ENCODE assay signal across 13 cellular contexts in genomic region chr5:101590384-101590783, GRCh38.
DNase-seq lines count a peak whose midpoint lies in the region; ATAC-seq and TF ChIP-seq lines count a peak whose summit lies in the region.
"Had no signal": no experiment of that assay in that cellular context is flagged by ENCODE, and none has a peak within 500 bp of the region (broad histone marks: within the 10 kb centered on the region; RNA-seq: fewer than 3 reads in every experiment).

No MANE protein-coding gene starts in this region.

- H3K36me3 Mint-ChIP-seq in GM23338 (ENCODE audit: low read depth), result peaks cover 6% of the 10 kb centered on the region; the same call in 1 of the 3 replicates
- H3K36me3 Mint-ChIP-seq in activated CD8-positive, alpha-beta memory T cell treated with anti-CD3 and anti-CD28 coated beads, Interleukin-2, amount 10 ng/mL, durations not matched to agents 7 days and 5 days, result no peaks in the 10 kb centered on the region
- H3K36me3 Mint-ChIP-seq: brain had no signal

- no peaks in the 10 kb centered on the region for H3K4me1 Mint-ChIP-seq in GM23338
- H3K4me1 Mint-ChIP-seq in activated CD8-positive, alpha-beta memory T cell treated with anti-CD3 and anti-CD28 coated beads, Interleukin-2, amount 10 ng/mL, durations not matched to agents 7 days and 5 days, result no peaks in the 10 kb centered on the region
- H3K4me1 Mint-ChIP-seq: brain had no signal

- peaks cover 5% of the 10 kb centered on the region; the same call in 1 of the 2 replicates for H3K9me2 ChIP-seq in GM23338 (ENCODE audit: insufficient read depth)
- no peaks in the 10 kb centered on the region for H3K9me2 ChIP-seq in PC-3 (replicated peaks; ENCODE audit: low read length)

- no peak overlapping the region for H2BK5ac ChIP-seq in neuronal stem cell (ENCODE audit: low read length)

- no peaks in the 10 kb centered on the region for H4K20me1 ChIP-seq in GM23338 (replicated peaks; ENCODE audit: insufficient read depth)
- H4K20me1 ChIP-seq in PC-3 (ENCODE audit: low read length), result no peaks in the 10 kb centered on the region

- CTCF ChIA-PET in PC-3 (lab: Charles Lee), result no interaction called here
- CTCF ChIA-PET in activated CD8-positive, alpha-beta memory T cell treated with anti-CD3 and anti-CD28 coated beads, Interleukin-2, amount 10 ng/mL, durations not matched to agents 7 days and 5 days (lab: Charles Lee), result no interaction called here

- WGBS in neuronal stem cell (ENCODE audit: extremely low coverage in 2 of 2, insufficient read length in 2 of 2, insufficient replicate concordance in 1 of 2), 2 donors, result no CpG with 5 or more reads among the region's 1 CpG
- WGBS in heart right ventricle, 2 donors, result 22 to 33% methylated on average over 1 of the region's 1 CpG

- POLR2A ChIA-PET in PC-3 (lab: Charles Lee; ENCODE audit: unreplicated experiment), result no interaction called here

- H3K27me3 Mint-ChIP-seq in GM23338 (ENCODE audit: insufficient read depth, low read depth, poor library complexity), result peaks cover 6% of the 10 kb centered on the region
- no peaks in the 10 kb centered on the region for H3K27me3 Mint-ChIP-seq in activated CD8-positive, alpha-beta memory T cell treated with anti-CD3 and anti-CD28 coated beads, Interleukin-2, amount 10 ng/mL, durations not matched to agents 7 days and 5 days
- H3K27me3 Mint-ChIP-seq: activated CD8-positive, alpha-beta T cell treated with anti-CD3 and anti-CD28 coated beads for 36 hours; brain had no signal

- no peak overlapping the region for H3K4me3 Mint-ChIP-seq in GM23338
- no peak overlapping the region for H3K4me3 Mint-ChIP-seq in activated CD8-positive, alpha-beta memory T cell treated with anti-CD3 and anti-CD28 coated beads, Interleukin-2, amount 10 ng/mL, durations not matched to agents 7 days and 5 days
- H3K4me3 Mint-ChIP-seq: activated CD8-positive, alpha-beta T cell treated with anti-CD3 and anti-CD28 coated beads for 36 hours; brain had no signal

- no peak overlapping the region for H3K4ac ChIP-seq in neuronal stem cell (ENCODE audit: low read length)

- H3K9ac ChIP-seq in PC-3 (ENCODE audit: low read length), result no peak overlapping the region
- no peak overlapping the region for H3K9ac ChIP-seq in neuronal stem cell (ENCODE audit: low read depth, low read length, poor library complexity)

- DNase-seq in COR-L47 (lab: John Stamatoyannopoulos, UW), result peak; percentile 36
- peak; percentile 50 for DNase-seq in GM23338 (ENCODE audit: low spot score)
- DNase-seq in PC-3, result peak; percentile 18
- DNase-seq in iPS-NIHi11 (ENCODE audit: low spot score), result peak; percentile 45
- no peak for DNase-seq in pons (ENCODE audit: low spot score)
- DNase-seq in neuronal stem cell (ENCODE audit: low spot score), result no peak
- DNase-seq in heart right ventricle, result no peak
- no peak for DNase-seq in activated CD8-positive, alpha-beta memory T cell treated with anti-CD3 and anti-CD28 coated beads, Interleukin-2, amount 10 ng/mL, durations not matched to agents 7 days and 5 days
- DNase-seq: activated CD8-positive, alpha-beta T cell treated with anti-CD3 and anti-CD28 coated beads for 36 hours; GOT3; hypothalamus; ovary had no signal

- H3K4me1 ChIP-seq in GM23338 (ENCODE audit: insufficient read depth) (no peaks in the 10 kb centered on the region), PC-3 (ENCODE audit: insufficient read depth, low read length) (no peaks in the 10 kb centered on the region), neuronal stem cell (ENCODE audit: control insufficient read depth in 2 of 2, insufficient read depth in 1 of 2, low read depth in 1 of 2, low read length in 2 of 2) (no peaks in the 10 kb centered on the region), heart right ventricle (no peaks in the 10 kb centered on the region)

- no peak overlapping the region for H4K8ac ChIP-seq in neuronal stem cell (ENCODE audit: low read depth, low read length)

- H3K79me1 ChIP-seq in neuronal stem cell (ENCODE audit: low read depth, low read length), result no peaks in the 10 kb centered on the region

- no peak overlapping the region for H3K14ac ChIP-seq in neuronal stem cell (ENCODE audit: low read length)

- H3K9me3 Mint-ChIP-seq in GM23338, result no peaks in the 10 kb centered on the region; the same call in 2 of the 3 replicates
- no peaks in the 10 kb centered on the region for H3K9me3 Mint-ChIP-seq in activated CD8-positive, alpha-beta memory T cell treated with anti-CD3 and anti-CD28 coated beads, Interleukin-2, amount 10 ng/mL, durations not matched to agents 7 days and 5 days (ENCODE audit: low read depth)

- BruUV-seq in PC-3 (replicated peaks; lab: Mats Ljungman, UMichigan), result no TSS peak

- no peak overlapping the region for H3K4me2 ChIP-seq in GM23338
- no peak overlapping the region for H3K4me2 ChIP-seq in PC-3 (ENCODE audit: low read length)
- H3K4me2 ChIP-seq in neuronal stem cell (ENCODE audit: insufficient read depth, low read length, poor library complexity, severe bottlenecking), result no peak overlapping the region

- H3K23ac ChIP-seq in neuronal stem cell (ENCODE audit: low read depth, low read length, poor library complexity), result no peak overlapping the region

- no peak overlapping the region for H3K27ac ChIP-seq in GM23338 (ENCODE audit: low read depth)
- H3K27ac ChIP-seq in PC-3 (ENCODE audit: low read length), result no peak overlapping the region
- H3K27ac ChIP-seq in neuronal stem cell (replicated peaks; ENCODE audit: low read length), result no peak overlapping the region
- no peak overlapping the region for H3K27ac ChIP-seq in heart right ventricle
- H3K27ac ChIP-seq: ovary had no signal

- TF ChIP-seq CTCF in GM23338 (conservative IDR thresholded peaks at IDR 0.05; ENCODE audit: low read depth in 2 of 2), result peak; percentile 73 to 83
- TF ChIP-seq CTCF in PC-3 (conservative IDR thresholded peaks at IDR 0.05; ENCODE audit: low read depth, low read length), result peak; percentile 61
- peak in 1 of 9 donors; percentile 13 for TF ChIP-seq CTCF in heart right ventricle (IDR thresholded peaks at IDR 0.05)

- no peaks in the 10 kb centered on the region; the same call in 1 of the 2 replicates for H3K36me3 ChIP-seq in GM23338 (ENCODE audit: insufficient read depth)
- H3K36me3 ChIP-seq in PC-3 (ENCODE audit: low read depth, low read length), result no peaks in the 10 kb centered on the region
- no peaks in the 10 kb centered on the region for H3K36me3 ChIP-seq in neuronal stem cell (replicated peaks in 1 of 2; ENCODE audit: control insufficient read depth in 2 of 2, insufficient read depth in 2 of 2, low read length in 2 of 2)
- no peaks in the 10 kb centered on the region for H3K36me3 ChIP-seq in heart right ventricle
- H3K36me3 ChIP-seq: ovary had no signal

- no peak overlapping the region for H2AK5ac ChIP-seq in neuronal stem cell (ENCODE audit: low read depth, low read length)

- no peaks in the 10 kb centered on the region for H3K27me3 ChIP-seq in GM23338 (ENCODE audit: insufficient read depth)
- no peaks in the 10 kb centered on the region for H3K27me3 ChIP-seq in PC-3 (ENCODE audit: low read length)
- H3K27me3 ChIP-seq in neuronal stem cell (ENCODE audit: control insufficient read depth in 3 of 3, insufficient read depth in 3 of 3, low read depth in 1 of 3, low read length in 3 of 3), result no peaks in the 10 kb centered on the region
- no peaks in the 10 kb centered on the region for H3K27me3 ChIP-seq in heart right ventricle
- H3K27me3 ChIP-seq: ovary had no signal

- H3K4me3 ChIP-seq in GM23338, result no peak overlapping the region
- H3K4me3 ChIP-seq in PC-3 (ENCODE audit: low read length), result no peak overlapping the region
- H3K4me3 ChIP-seq in neuronal stem cell (ENCODE audit: low read length in 2 of 2), result no peak overlapping the region
- H3K4me3 ChIP-seq in heart right ventricle, result no peak overlapping the region
- H3K4me3 ChIP-seq: ovary had no signal

- H2BK15ac ChIP-seq in neuronal stem cell (ENCODE audit: low read length), result no peak overlapping the region

- H3F3A ChIP-seq in GM23338 (replicated peaks; ENCODE audit: low read depth) (no peaks in the 10 kb centered on the region), PC-3 (ENCODE audit: low read length, unreplicated experiment) (no peaks in the 10 kb centered on the region)

- no peak overlapping the region for H2BK120ac ChIP-seq in neuronal stem cell (ENCODE audit: low read depth, low read length)

- H2BK12ac ChIP-seq in neuronal stem cell (ENCODE audit: low read length), result no peak overlapping the region

- no peak overlapping the region for H3K18ac ChIP-seq in neuronal stem cell (ENCODE audit: low read length)

- ATAC-seq in GM23338 (peak; percentile 54; the same call in 2 of the 3 replicates), PC-3 (no peak), heart right ventricle (no peak)
- no peak for ATAC-seq in activated CD8-positive, alpha-beta memory T cell treated with anti-CD3 and anti-CD28 coated beads, Interleukin-2, amount 10 ng/mL, durations not matched to agents 7 days and 5 days
- ATAC-seq: activated CD8-positive, alpha-beta T cell treated with anti-CD3 and anti-CD28 coated beads for 36 hours had no signal

- intact Hi-C loops in PC-3 (cut with micrococcal nuclease), result loop anchor here (1.0 kb wide), 1 partner anchor 227 kb away; no protein-coding TSS in a partner anchor
- intact Hi-C loops in heart right ventricle (cut with DNase I), result no loop called here

- H3K9me3 ChIP-seq in PC-3 (ENCODE audit: low read length) (no peaks in the 10 kb centered on the region; the same call in 1 of the 2 replicates), neuronal stem cell (replicated peaks in 1 of 2; ENCODE audit: control insufficient read depth in 2 of 2, insufficient read depth in 1 of 2, low read depth in 1 of 2, low read length in 2 of 2) (no peaks in the 10 kb centered on the region), heart right ventricle (peaks cover 0 to 14% (median 2%) of the 10 kb centered on the region in 11 donors)
- H3K9me3 ChIP-seq: ovary had no signal

- H3K79me2 ChIP-seq in GM23338 (replicated peaks; ENCODE audit: insufficient read depth), result no peaks in the 10 kb centered on the region
- H3K79me2 ChIP-seq in PC-3 (ENCODE audit: low read length), result no peaks in the 10 kb centered on the region

- H4K91ac ChIP-seq in neuronal stem cell (ENCODE audit: low read depth, low read length, poor library complexity), result no peak overlapping the region

- no peak overlapping the region for H2AFZ ChIP-seq in GM23338
- H2AFZ ChIP-seq in PC-3 (ENCODE audit: low read length), result no peak overlapping the region
- no peak overlapping the region for H2AFZ ChIP-seq in neuronal stem cell (ENCODE audit: low read length)

- no peak overlapping the region for H3K27ac Mint-ChIP-seq in GM23338
- no peak overlapping the region for H3K27ac Mint-ChIP-seq in activated CD8-positive, alpha-beta memory T cell treated with anti-CD3 and anti-CD28 coated beads, Interleukin-2, amount 10 ng/mL, durations not matched to agents 7 days and 5 days
- H3K27ac Mint-ChIP-seq: activated CD8-positive, alpha-beta T cell treated with anti-CD3 and anti-CD28 coated beads for 36 hours; brain had no signal

Comparison
In these comparisons a context has a peak if more than half of its experiments do, and no peak if none do; other contexts are left out.
1. DNase-seq: peak in COR-L47 (single experiment), GM23338 (single experiment), PC-3 (single experiment) and iPS-NIHi11 (single experiment); none in pons (single experiment), neuronal stem cell (single experiment), heart right ventricle (0 of 2) and activated CD8-positive, alpha-beta memory T cell treated with anti-CD3 and anti-CD28 coated beads, Interleukin-2, amount 10 ng/mL, durations not matched to agents 7 days and 5 days (single experiment).